Comparison of ENCODE assay signal across 30 cellular contexts in genomic region chr1:30012455-30013440, GRCh38.
"Had no signal": no experiment of that assay in that cellular context is flagged by ENCODE, and none has a peak within 500 bp of the region (broad histone marks: within the 10 kb centered on the region; RNA-seq: fewer than 3 reads in every experiment).

No MANE protein-coding gene starts in this region.

- H3K9me3 Mint-ChIP-seq: activated naive CD4-positive, alpha-beta T cell treated with anti-CD3 and anti-CD28 coated beads, Interleukin-2, amount 50 U/mL, for 24 hours; activated naive CD8-positive, alpha-beta T cell treated with anti-CD3 and anti-CD28 coated beads, Interleukin-2, amount 50 U/mL, for 24 hours; activated T-cell treated with anti-CD3 and anti-CD28 coated beads, Interleukin-2, amount 50 U/mL, for 24 hours; immature natural killer cell; T-helper 2 cell treated with Interferon-gamma antibody and Interleukin-4, amounts not matched to agents 5 μg/mL and 100 μg/mL, for 36 hours had no signal

- H3K9me3 ChIP-seq: thyroid gland, upper lobe of left lung, vagina had no signal

- H3K4me1 ChIP-seq: left lung, right atrium auricular region, stomach, thyroid gland, vagina had no signal

- ATAC-seq: activated CD4-positive, CD25-positive, alpha-beta regulatory T cell treated with anti-CD3 and anti-CD28 coated beads, Interleukin-2, amount 50 U/mL, for 24 hours; activated naive CD8-positive, alpha-beta T cell treated with anti-CD3 and anti-CD28 coated beads, Interleukin-2, amount 50 U/mL, for 24 hours; left lung; stimulated activated naive B cell treated with anti-CD40 and anti-IgM and Interleukin-4, amounts not matched to agents 10 μg/mL and 1 μg/mL and 100 μg/mL, for 72 hours had no signal

- H3K27me3 ChIP-seq: heart left ventricle, left lung, right atrium auricular region, thyroid gland, upper lobe of left lung, vagina had no signal

- H3K4me1 Mint-ChIP-seq: activated naive CD4-positive, alpha-beta T cell treated with anti-CD3 and anti-CD28 coated beads, Interleukin-2, amount 50 U/mL, for 24 hours; activated naive CD8-positive, alpha-beta T cell treated with anti-CD3 and anti-CD28 coated beads, Interleukin-2, amount 50 U/mL, for 24 hours; nephron; stimulated activated naive B cell treated with anti-CD40 and anti-IgM and Interleukin-4, amounts not matched to agents 10 μg/mL and 1 μg/mL and 100 μg/mL, for 72 hours had no signal

- H3K4me3 Mint-ChIP-seq: activated naive CD4-positive, alpha-beta T cell treated with anti-CD3 and anti-CD28 coated beads, Interleukin-2, amount 50 U/mL, for 24 hours; activated naive CD8-positive, alpha-beta T cell treated with anti-CD3 and anti-CD28 coated beads, Interleukin-2, amount 50 U/mL, for 24 hours; activated T-cell treated with anti-CD3 and anti-CD28 coated beads, Interleukin-2, amount 50 U/mL, for 24 hours; immature natural killer cell; nephron; stimulated activated naive B cell treated with anti-CD40 and anti-IgM and Interleukin-4, amounts not matched to agents 10 μg/mL and 1 μg/mL and 100 μg/mL, for 72 hours; T-helper 2 cell treated with Interferon-gamma antibody and Interleukin-4, amounts not matched to agents 5 μg/mL and 100 μg/mL, for 36 hours had no signal

- H3K27ac Mint-ChIP-seq: activated naive CD4-positive, alpha-beta T cell treated with anti-CD3 and anti-CD28 coated beads, Interleukin-2, amount 50 U/mL, for 24 hours; activated naive CD8-positive, alpha-beta T cell treated with anti-CD3 and anti-CD28 coated beads, Interleukin-2, amount 50 U/mL, for 24 hours; activated T-cell treated with anti-CD3 and anti-CD28 coated beads, Interleukin-2, amount 50 U/mL, for 24 hours; immature natural killer cell; nephron; stimulated activated naive B cell treated with anti-CD40 and anti-IgM and Interleukin-4, amounts not matched to agents 10 μg/mL and 1 μg/mL and 100 μg/mL, for 72 hours; T-helper 2 cell treated with Interferon-gamma antibody and Interleukin-4, amounts not matched to agents 5 μg/mL and 100 μg/mL, for 36 hours had no signal

- H3K36me3 Mint-ChIP-seq: activated naive CD4-positive, alpha-beta T cell treated with anti-CD3 and anti-CD28 coated beads, Interleukin-2, amount 50 U/mL, for 24 hours; immature natural killer cell had no signal

- H3K4me3 ChIP-seq: dorsolateral prefrontal cortex, heart left ventricle, left lung, lung, right atrium auricular region, stomach, thyroid gland, upper lobe of left lung, vagina had no signal

- DNase-seq: activated CD4-positive, alpha-beta T cell treated with anti-CD3 and anti-CD28 coated beads for 48 hours; activated CD4-positive, alpha-beta T cell treated with anti-CD3 and anti-CD28 coated beads, Interleukin-2, amount 50 U/mL, for 48 hours; activated CD8-positive, alpha-beta memory T cell treated with anti-CD3 and anti-CD28 coated beads, Interleukin-2, amount 50 U/mL, for 48 hours; activated gamma-delta T cell treated with Interleukin-2 at 50 U/mL for 16 hours; activated naive CD8-positive, alpha-beta T cell treated with anti-CD3 and anti-CD28 coated beads, Interleukin-2, amount 50 U/mL, for 24 hours; activated T-cell treated with anti-CD3 and anti-CD28 coated beads, Interleukin-2, amount 50 U/mL, for 24 hours; dorsolateral prefrontal cortex; effector memory CD4-positive, alpha-beta T cell; erythroblast; heart left ventricle; hypothalamus; immature natural killer cell; left lung; mesendoderm; nucleus accumbens; stimulated activated CD4-positive, alpha-beta T cell treated with anti-CD3 and anti-CD28 coated beads, Interleukin-15, amount 100 ng/mL, for 24 hours; stimulated activated CD4-positive, alpha-beta T cell treated with anti-CD3 and anti-CD28 coated beads, Interleukin-2, amount 100 ng/mL, for 24 hours; stimulated activated naive B cell treated with anti-CD40 and anti-IgM and Interleukin-4, amounts not matched to agents 10 μg/mL and 1 μg/mL and 100 μg/mL, for 72 hours; stomach; T-helper 1 cell; thyroid gland; upper lobe of left lung had no signal

- H3K27ac ChIP-seq: dorsolateral prefrontal cortex, heart left ventricle, left lung, right atrium auricular region, stomach, thyroid gland, upper lobe of left lung, vagina, VCaP had no signal

- H3K36me3 ChIP-seq: heart left ventricle, left lung, right atrium auricular region, stomach, thyroid gland, upper lobe of left lung, vagina had no signal

- H3K27me3 Mint-ChIP-seq: activated naive CD8-positive, alpha-beta T cell treated with anti-CD3 and anti-CD28 coated beads, Interleukin-2, amount 50 U/mL, for 24 hours had no signal
